Comparison of ENCODE assay signal across 28 cellular contexts in genomic region chr1:214413315-214413714, GRCh38.
"Had no signal": no experiment of that assay in that cellular context is flagged by ENCODE, and none has a peak within 500 bp of the region (broad histone marks: within the 10 kb centered on the region; RNA-seq: fewer than 3 reads in every experiment).

No MANE protein-coding gene starts in this region.

- H3K9me3 ChIP-seq: SJSA1 had no signal

- H3K4me3 Mint-ChIP-seq: activated CD4-positive, alpha-beta T cell treated with anti-CD3 and anti-CD28 coated beads for 36 hours; activated CD8-positive, alpha-beta T cell treated with anti-CD3 and anti-CD28 coated beads for 36 hours; activated naive CD8-positive, alpha-beta T cell; activated T-cell treated with anti-CD3 and anti-CD28 coated beads, Interleukin-2, amount 50 U/mL, for 72 hours; brain had no signal

- H3K36me3 Mint-ChIP-seq: activated naive CD8-positive, alpha-beta T cell had no signal

- H3K27me3 ChIP-seq: cardiac muscle cell, MG63, SJSA1 had no signal

- H3K4me3 ChIP-seq: cardiac muscle cell, MG63, SJSA1 had no signal

- DNase-seq: activated CD4-positive, alpha-beta T cell treated with anti-CD3 and anti-CD28 coated beads for 36 hours; activated CD4-positive, CD25-positive, alpha-beta regulatory T cell; activated CD8-positive, alpha-beta memory T cell treated with anti-CD3 and anti-CD28 coated beads, Interleukin-2, amount 50 U/mL, for 4 hours; activated CD8-positive, alpha-beta T cell treated with anti-CD3 and anti-CD28 coated beads for 36 hours; activated gamma-delta T cell treated with Interleukin-2 at 50 U/mL for 16 hours; activated T-cell treated with anti-CD3 and anti-CD28 coated beads, Interleukin-2, amount 50 U/mL, for 72 hours; amygdala; MG63; MV-4-11; NCI-H1092 treated with DMSO at 0.1 percent for 48 hours; NCI-H1417 treated with DMSO at 0.1 percent for 48 hours; NCI-H1694; NCI-H2029; NCI-H2107; NCI-H2171 treated with DMSO at 0.1 percent for 48 hours; NCI-H345; NCI-H510A; NCI-H526 treated with DMSO at 0.1 percent for 48 hours; NCI-H82; SHP77; SW 1271; T1000 had no signal

- H3K9me3 Mint-ChIP-seq: activated CD8-positive, alpha-beta T cell treated with anti-CD3 and anti-CD28 coated beads for 36 hours; activated T-cell treated with anti-CD3 and anti-CD28 coated beads, Interleukin-2, amount 50 U/mL, for 72 hours had no signal

- H3K27ac ChIP-seq: cardiac muscle cell, KMS-11, SJSA1 had no signal

- H3K27ac Mint-ChIP-seq: activated CD4-positive, alpha-beta T cell treated with anti-CD3 and anti-CD28 coated beads for 36 hours; activated CD8-positive, alpha-beta T cell treated with anti-CD3 and anti-CD28 coated beads for 36 hours; activated naive CD8-positive, alpha-beta T cell; activated T-cell treated with anti-CD3 and anti-CD28 coated beads, Interleukin-2, amount 50 U/mL, for 72 hours; brain had no signal

- H3K4me2 ChIP-seq: KMS-11 had no signal

- H3K9ac ChIP-seq: KMS-11 had no signal

- H3K36me3 ChIP-seq: cardiac muscle cell had no signal

- H3K27me3 Mint-ChIP-seq: activated CD4-positive, alpha-beta T cell treated with anti-CD3 and anti-CD28 coated beads for 36 hours; brain had no signal

- ATAC-seq: activated CD4-positive, alpha-beta T cell treated with anti-CD3 and anti-CD28 coated beads for 36 hours; activated CD8-positive, alpha-beta T cell treated with anti-CD3 and anti-CD28 coated beads for 36 hours; activated T-cell treated with anti-CD3 and anti-CD28 coated beads, Interleukin-2, amount 50 U/mL, for 72 hours; SK-N-SH treated with all-trans-retinoic acid at 6 μM for 48 hours had no signal
